Comparison of ENCODE assay signal across 8 cellular contexts in the genomic region with DNA sequence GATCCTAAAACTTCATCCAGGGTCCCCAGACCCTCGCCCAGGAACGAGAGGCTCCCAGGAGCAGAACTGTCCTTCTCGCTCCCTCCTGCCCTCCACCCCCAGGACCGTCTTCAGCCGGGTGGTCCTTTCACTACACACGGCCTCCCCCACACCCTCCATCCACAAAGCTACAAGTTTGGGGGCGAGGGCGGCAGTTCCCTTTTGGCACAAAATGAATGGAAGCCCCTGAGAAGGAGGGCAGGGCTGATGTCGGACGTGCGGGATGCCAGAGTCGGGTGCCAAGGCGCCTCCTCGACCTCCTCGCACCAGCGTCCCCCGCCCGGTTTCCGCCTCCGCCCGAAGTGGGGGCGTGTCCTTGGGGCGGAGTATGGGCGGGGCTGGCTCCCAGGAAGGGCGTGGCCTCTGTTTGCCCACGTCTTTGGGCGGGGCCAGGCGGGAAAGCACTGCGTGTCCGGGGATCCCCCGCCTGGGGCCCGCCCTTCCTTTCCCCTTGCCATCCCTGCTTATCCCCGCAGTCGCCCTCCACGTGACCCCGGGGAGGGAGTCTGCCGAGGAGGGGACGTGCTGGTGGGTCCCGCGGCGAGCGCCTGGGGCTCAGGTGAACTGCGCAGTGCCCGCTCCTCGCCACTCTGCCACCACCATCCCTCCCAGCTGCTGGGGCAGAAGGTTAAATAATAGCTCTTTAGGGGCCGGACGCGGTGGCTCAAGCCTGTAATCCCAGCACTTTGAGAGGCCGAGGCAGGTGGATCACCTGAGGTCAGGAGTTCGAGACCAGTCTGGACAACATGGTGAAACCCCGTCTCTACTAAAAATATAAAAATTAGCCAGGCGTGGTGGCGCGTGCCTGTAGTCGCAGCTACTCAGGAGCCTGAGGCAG. TPM values are rescaled to one million over a fixed set of nuclear protein-coding genes. Genes with fewer than 3 reads are reported as not detected.
DNase-seq lines count a peak whose midpoint lies in the region; TF ChIP-seq lines count a peak whose summit lies in the region.

No MANE protein-coding gene starts in this region.

- no peaks in the 10 kb centered on the region for H3K79me1 ChIP-seq in H9 (ENCODE audit: insufficient read depth, low read depth, low read length, poor library complexity, severe bottlenecking)

- peaks cover 3% of the 10 kb centered on the region; the same call in 1 of the 2 replicates for H3K27me3 ChIP-seq in H9 (ENCODE audit: insufficient read depth, low read length)
- H3K27me3 ChIP-seq in MM.1S (replicated peaks; ENCODE audit: insufficient read depth, low read length), result no peaks in the 10 kb centered on the region
- H3K27me3 ChIP-seq in neural cell (ENCODE audit: insufficient read depth, low read depth, low read length), result peaks cover 11% of the 10 kb centered on the region
- H3K27me3 ChIP-seq in stomach smooth muscle (ENCODE audit: control insufficient read depth in 1 of 2, insufficient read depth in 2 of 2, low read length in 2 of 2), result no peaks in the 10 kb centered on the region

- H3K18ac ChIP-seq in H9 (ENCODE audit: insufficient read length, low read depth, low read length), result peak overlapping the region; percentile 36

- no peaks in the 10 kb centered on the region for H3K36me3 Mint-ChIP-seq in H9 (ENCODE audit: insufficient read depth in 1 of 3, low read depth in 3 of 3)

- TF ChIP-seq RAD21 in neural cell (conservative IDR thresholded peaks at IDR 0.05), result no peak

- H3K27ac ChIP-seq in H9 (ENCODE audit: insufficient read length, low read depth, low read length), result no peak overlapping the region
- peak overlapping the region; percentile 40; the same call in 1 of the 2 replicates for H3K27ac ChIP-seq in MM.1S (ENCODE audit: low read length)
- H3K27ac ChIP-seq in neural cell (ENCODE audit: low read length), result no peak overlapping the region
- H3K27ac ChIP-seq in stomach smooth muscle (ENCODE audit: low read length), result peak overlapping the region; percentile 89

- H3T11ph ChIP-seq in H9 (ENCODE audit: low read length), result no peak overlapping the region

- H3K9me2 ChIP-seq in MM.1S (replicated peaks; ENCODE audit: insufficient read depth, low read length) (no peaks in the 10 kb centered on the region), neural cell (ENCODE audit: insufficient read depth, low read length) (no peaks in the 10 kb centered on the region)

- DNase-seq in ELF-1 (ENCODE audit: low read depth, low spot score) (peak; percentile 96), H9 (peak; percentile 96), MM.1S (peak; percentile 91), SHP77 (lab: John Stamatoyannopoulos, UW) (peak; percentile 88 to 92), fibroblast of the aortic adventitia (ENCODE audit: low read depth) (peak; percentile 91)
- DNase-seq in activated effector memory CD4-positive, alpha-beta T cell treated with anti-CD3 and anti-CD28 coated beads, Interleukin-2, amount 50 U/mL, for 16 hours, result peak; percentile 98

- H2BK20ac ChIP-seq in H9 (ENCODE audit: low read depth, low read length, poor library complexity, severe bottlenecking), result no peak overlapping the region

- H3K14ac ChIP-seq in H9 (ENCODE audit: insufficient read depth, low read length), result no peak overlapping the region

- H3K23ac ChIP-seq in H9 (ENCODE audit: insufficient read length, low read depth, low read length), result no peak overlapping the region

- H3K4me1 Mint-ChIP-seq in H9, result peaks cover 7 to 8% of the 10 kb centered on the region in 2 experiments

- H2BK120ac ChIP-seq in H9 (ENCODE audit: low read depth, low read length, poor library complexity, severe bottlenecking), result no peak overlapping the region

- no peak overlapping the region for H2AK5ac ChIP-seq in H9 (ENCODE audit: insufficient read length, low read length)

- peaks cover 8% of the 10 kb centered on the region for H3K23me2 ChIP-seq in H9 (ENCODE audit: insufficient read length, low read depth, low read length, poor library complexity, severe bottlenecking)

- H3K36me3 ChIP-seq in MM.1S (replicated peaks; ENCODE audit: insufficient read depth, low read length), result no peaks in the 10 kb centered on the region
- H3K36me3 ChIP-seq in neural cell (ENCODE audit: insufficient read depth, low read length), result no peaks in the 10 kb centered on the region
- peaks cover 14 to 16% of the 10 kb centered on the region in 2 donors for H3K36me3 ChIP-seq in stomach smooth muscle (ENCODE audit: control insufficient read depth in 2 of 2, insufficient read depth in 2 of 2, low read length in 2 of 2)

- no peak overlapping the region for H2AFZ ChIP-seq in H9 (ENCODE audit: low read length)
- peak overlapping the region; percentile 90 for H2AFZ ChIP-seq in MM.1S (ENCODE audit: low read length)
- no peak overlapping the region for H2AFZ ChIP-seq in neural cell (ENCODE audit: low read depth, low read length)

- no peak overlapping the region for H2BK12ac ChIP-seq in H9 (ENCODE audit: insufficient read length, low read depth, low read length)

- H3K4me1 ChIP-seq in H9 (ENCODE audit: insufficient read depth, low read length) (no peaks in the 10 kb centered on the region), MM.1S (ENCODE audit: low read length) (0 out of 2 replicates have a peak, but pooled peaks cover 4% of the 10 kb centered on the region), stomach smooth muscle (ENCODE audit: control insufficient read depth, insufficient read depth, low read length) (peaks cover 39% of the 10 kb centered on the region)

- H4K20me1 ChIP-seq in H9 (ENCODE audit: control insufficient read depth, insufficient read depth, insufficient read length) (no peaks in the 10 kb centered on the region), MM.1S (ENCODE audit: insufficient read depth, low read length) (no peaks in the 10 kb centered on the region), neural cell (ENCODE audit: insufficient read depth) (no peaks in the 10 kb centered on the region)

- no peak overlapping the region for H3K56ac ChIP-seq in H9 (ENCODE audit: insufficient read length, low read depth, low read length)

- no peak overlapping the region for H3K9ac ChIP-seq in H9 (ENCODE audit: extremely low read depth, insufficient read length, low read length)
- H3K9ac ChIP-seq in MM.1S (ENCODE audit: low read length), result peak overlapping the region; percentile 50; the same call in 1 of the 2 replicates
- peak overlapping the region; percentile 46 for H3K9ac ChIP-seq in neural cell (ENCODE audit: low read length)
- peak overlapping the region; percentile 74 to 89 for H3K9ac ChIP-seq in stomach smooth muscle (ENCODE audit: low read length in 2 of 2)

- no peak for TF ChIP-seq EP300 in neural cell (conservative IDR thresholded peaks at IDR 0.05; ENCODE audit: poor library complexity, severe bottlenecking)

- H3K4me3 ChIP-seq in MM.1S (ENCODE audit: low read length) (peak overlapping the region; percentile 73), fibroblast of the aortic adventitia (ENCODE audit: low read depth, low read length) (peak overlapping the region; percentile 67), neural cell (ENCODE audit: low read length) (peak overlapping the region; percentile 65), stomach smooth muscle (ENCODE audit: low read length in 2 of 2) (peak overlapping the region; percentile 77 to 88)

- peak overlapping the region; percentile 76 to 90 for H3K4me3 Mint-ChIP-seq in H9

- H3K27me3 Mint-ChIP-seq in H9 (ENCODE audit: low read depth), result peaks cover 20% of the 10 kb centered on the region

- H3K4me2 ChIP-seq in H9 (ENCODE audit: insufficient read depth, insufficient read length, low read length) (peak overlapping the region; percentile 91), MM.1S (ENCODE audit: low read depth, low read length) (peak overlapping the region; percentile 97), neural cell (ENCODE audit: low read length) (no peak overlapping the region)

- no peak overlapping the region for H4K91ac ChIP-seq in H9 (ENCODE audit: insufficient read length, low read depth, low read length)

- H3K9me3 Mint-ChIP-seq in H9, result no peaks in the 10 kb centered on the region; a peak in 2 of 5 replicates

- H3K27ac Mint-ChIP-seq in H9, result no peak overlapping the region

- H3F3A ChIP-seq in MM.1S (ENCODE audit: insufficient read depth, low read length), result no peaks in the 10 kb centered on the region
- H3F3A ChIP-seq in neural cell (ENCODE audit: insufficient read depth, low read length, poor library complexity, severe bottlenecking), result no peaks in the 10 kb centered on the region

- no peaks in the 10 kb centered on the region for H3K9me3 ChIP-seq in H9 (ENCODE audit: control insufficient read depth, low read depth, low read length)
- no peaks in the 10 kb centered on the region for H3K9me3 ChIP-seq in MM.1S (replicated peaks; ENCODE audit: insufficient read depth, low read length)
- H3K9me3 ChIP-seq in neural cell (ENCODE audit: low read length), result no peaks in the 10 kb centered on the region
- no peaks in the 10 kb centered on the region for H3K9me3 ChIP-seq in stomach smooth muscle (ENCODE audit: control insufficient read depth in 2 of 2, low read length in 2 of 2)

- no CpG with 5 or more reads among the region's 55 CpGs for WGBS in H9 (ENCODE audit: extremely low coverage, insufficient read length, low lambda C conversion rate)

- H4K5ac ChIP-seq in H9 (ENCODE audit: insufficient read length, low read depth, low read length), result no peak overlapping the region

- H4K8ac ChIP-seq in H9 (replicated peaks; ENCODE audit: insufficient read length, low read depth, low read length), result no peak overlapping the region

- H3K4ac ChIP-seq in H9 (ENCODE audit: low read depth, low read length), result no peak overlapping the region

- no peak for TF ChIP-seq CTCF in H9 (conservative IDR thresholded peaks at IDR 0.05)
- TF ChIP-seq CTCF in MM.1S (IDR thresholded peaks at IDR 0.05; ENCODE audit: low read length), result no peak
- no peak for TF ChIP-seq CTCF in fibroblast of the aortic adventitia (IDR thresholded peaks at IDR 0.05; ENCODE audit: insufficient read depth, low read length)
- TF ChIP-seq CTCF in neural cell (IDR thresholded peaks at IDR 0.05; ENCODE audit: poor library complexity, severe bottlenecking), result no peak

- H3K79me2 ChIP-seq in H9 (ENCODE audit: insufficient read depth, low read length) (no peaks in the 10 kb centered on the region), MM.1S (ENCODE audit: low read length) (no peaks in the 10 kb centered on the region), neural cell (replicated peaks; ENCODE audit: insufficient read depth, low read length) (no peaks in the 10 kb centered on the region)

- H2BK5ac ChIP-seq in H9 (ENCODE audit: insufficient read length, low read length), result no peak overlapping the region

- no peak overlapping the region for H2BK15ac ChIP-seq in H9 (ENCODE audit: low read depth, low read length)

RNA-seq across cellular contexts. Expression of gene EFEMP2, which starts 0.9 kb away (rescaled TPM):
- total RNA-seq in H9 (2021) (22.9 and 26.2 TPM in 2 replicates), fibroblast of the aortic adventitia (ENCODE audit: low replicate concordance) (57.3 and 105 TPM in 2 replicates)
- polyA plus RNA-seq in neural cell, result 0.50 and 0.67 TPM in 2 replicates
- polyA minus RNA-seq in neural cell, result 0.49 TPM in 1 of 2 replicates, not detected in the other

RNA-seq across cellular contexts. Expression of gene CTSW, which starts 6.1 kb away (rescaled TPM):
- total RNA-seq in H9 (2021) (not detected in 2 replicates), fibroblast of the aortic adventitia (ENCODE audit: low replicate concordance) (not detected in 2 replicates)
- polyA plus RNA-seq in neural cell, result not detected in 2 replicates
- not detected in 2 replicates for polyA minus RNA-seq in neural cell

RNA-seq across cellular contexts. Expression of gene MUS81, which starts 13.3 kb away (rescaled TPM):
- total RNA-seq in H9 (2021) (45.0 and 49.2 TPM in 2 replicates), fibroblast of the aortic adventitia (ENCODE audit: low replicate concordance) (26.3 and 31.8 TPM in 2 replicates)
- polyA plus RNA-seq in neural cell, result 183 and 211 TPM in 2 replicates
- 84.5 and 103 TPM in 2 replicates for polyA minus RNA-seq in neural cell

RNA-seq across cellular contexts. Expression of gene FIBP, which starts 14.8 kb away (rescaled TPM):
- total RNA-seq in H9 (2021) (86.8 and 87.0 TPM in 2 replicates), fibroblast of the aortic adventitia (ENCODE audit: low replicate concordance) (71.7 and 157 TPM in 2 replicates)
- polyA plus RNA-seq in neural cell, result 248 and 284 TPM in 2 replicates
- 145 and 164 TPM in 2 replicates for polyA minus RNA-seq in neural cell

RNA-seq across cellular contexts. Expression of gene CFL1, which starts 15.5 kb away (rescaled TPM):
- total RNA-seq in H9 (2021) (1,107 and 1,147 TPM in 2 replicates), fibroblast of the aortic adventitia (ENCODE audit: low replicate concordance) (673 and 713 TPM in 2 replicates)
- polyA plus RNA-seq in neural cell, result 1,633 and 1,984 TPM in 2 replicates
- 790 and 797 TPM in 2 replicates for polyA minus RNA-seq in neural cell

Comparison
In these comparisons a context has a peak if more than half of its experiments do, and no peak if none do; other contexts are left out.
1. H3K27ac ChIP-seq: peak in MM.1S (single experiment) and stomach smooth muscle (single experiment); none in H9 (single experiment) and neural cell (single experiment).
2. Peak in every context shown above with its lines, with median percentiles within 50 percentile points of each other: DNase-seq and H3K4me3 ChIP-seq.